In the genomic region with DNA sequence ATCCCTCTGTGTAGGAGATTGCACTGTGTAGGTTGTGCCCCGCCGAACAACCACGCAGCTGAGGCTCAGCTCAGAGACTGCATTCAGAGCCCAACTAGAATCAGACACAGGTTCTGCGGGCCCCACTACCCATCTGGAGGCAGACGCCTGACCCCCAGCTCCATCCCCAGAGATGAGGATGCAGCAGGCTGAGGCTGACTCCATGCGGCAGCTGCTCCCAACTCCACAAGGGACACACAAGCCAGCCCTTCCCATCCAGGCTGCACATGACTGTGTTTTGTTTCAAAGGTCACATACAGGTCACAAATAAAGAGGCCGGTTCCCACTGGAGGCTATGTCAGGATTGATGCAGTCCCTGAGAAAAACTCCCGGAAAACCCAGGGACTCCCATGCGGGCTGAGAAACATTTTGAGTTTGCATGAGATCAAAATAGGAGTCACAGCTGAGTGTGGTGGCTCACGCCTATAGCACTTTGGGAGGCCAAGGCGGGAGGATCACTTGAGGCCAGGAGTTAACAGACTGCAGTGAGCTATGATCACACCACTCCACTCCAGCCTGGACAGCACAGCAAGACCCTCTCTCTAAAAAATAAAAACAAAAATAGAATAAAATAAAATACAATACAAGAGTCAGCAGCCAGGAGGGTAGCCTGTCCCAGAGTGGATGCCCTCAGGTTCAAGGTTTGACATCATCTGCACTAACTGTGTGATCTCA, we compare ENCODE assay signal across 1 cellular context.
TF ChIP-seq lines count a peak whose summit lies in the region.

No MANE protein-coding gene starts in this region.

TF ChIP-seq in H1, 55 proteins besides CTCF, POLR2A, EP300 and RAD21:
- TF ChIP-seq SRF (IDR thresholded peaks at IDR 0.05; ENCODE audit: low read depth, low read length) (no peak), KDM5A (IDR thresholded peaks at IDR 0.05; ENCODE audit: low read length) (no peak), EZH2 (IDR thresholded peaks at IDR 0.05; ENCODE audit: low read depth, low read length, severe bottlenecking) (no peak), TAF1 (IDR thresholded peaks at IDR 0.05; ENCODE audit: low read depth, low read length) (no peak), CTBP2 (IDR thresholded peaks at IDR 0.05; ENCODE audit: borderline replicate concordance, insufficient read depth, insufficient read length, low read length) (no peak), CBX8 (IDR thresholded peaks at IDR 0.05; ENCODE audit: borderline replicate concordance, low read depth, low read length) (no peak)
- TF ChIP-seq, protein P1, sequence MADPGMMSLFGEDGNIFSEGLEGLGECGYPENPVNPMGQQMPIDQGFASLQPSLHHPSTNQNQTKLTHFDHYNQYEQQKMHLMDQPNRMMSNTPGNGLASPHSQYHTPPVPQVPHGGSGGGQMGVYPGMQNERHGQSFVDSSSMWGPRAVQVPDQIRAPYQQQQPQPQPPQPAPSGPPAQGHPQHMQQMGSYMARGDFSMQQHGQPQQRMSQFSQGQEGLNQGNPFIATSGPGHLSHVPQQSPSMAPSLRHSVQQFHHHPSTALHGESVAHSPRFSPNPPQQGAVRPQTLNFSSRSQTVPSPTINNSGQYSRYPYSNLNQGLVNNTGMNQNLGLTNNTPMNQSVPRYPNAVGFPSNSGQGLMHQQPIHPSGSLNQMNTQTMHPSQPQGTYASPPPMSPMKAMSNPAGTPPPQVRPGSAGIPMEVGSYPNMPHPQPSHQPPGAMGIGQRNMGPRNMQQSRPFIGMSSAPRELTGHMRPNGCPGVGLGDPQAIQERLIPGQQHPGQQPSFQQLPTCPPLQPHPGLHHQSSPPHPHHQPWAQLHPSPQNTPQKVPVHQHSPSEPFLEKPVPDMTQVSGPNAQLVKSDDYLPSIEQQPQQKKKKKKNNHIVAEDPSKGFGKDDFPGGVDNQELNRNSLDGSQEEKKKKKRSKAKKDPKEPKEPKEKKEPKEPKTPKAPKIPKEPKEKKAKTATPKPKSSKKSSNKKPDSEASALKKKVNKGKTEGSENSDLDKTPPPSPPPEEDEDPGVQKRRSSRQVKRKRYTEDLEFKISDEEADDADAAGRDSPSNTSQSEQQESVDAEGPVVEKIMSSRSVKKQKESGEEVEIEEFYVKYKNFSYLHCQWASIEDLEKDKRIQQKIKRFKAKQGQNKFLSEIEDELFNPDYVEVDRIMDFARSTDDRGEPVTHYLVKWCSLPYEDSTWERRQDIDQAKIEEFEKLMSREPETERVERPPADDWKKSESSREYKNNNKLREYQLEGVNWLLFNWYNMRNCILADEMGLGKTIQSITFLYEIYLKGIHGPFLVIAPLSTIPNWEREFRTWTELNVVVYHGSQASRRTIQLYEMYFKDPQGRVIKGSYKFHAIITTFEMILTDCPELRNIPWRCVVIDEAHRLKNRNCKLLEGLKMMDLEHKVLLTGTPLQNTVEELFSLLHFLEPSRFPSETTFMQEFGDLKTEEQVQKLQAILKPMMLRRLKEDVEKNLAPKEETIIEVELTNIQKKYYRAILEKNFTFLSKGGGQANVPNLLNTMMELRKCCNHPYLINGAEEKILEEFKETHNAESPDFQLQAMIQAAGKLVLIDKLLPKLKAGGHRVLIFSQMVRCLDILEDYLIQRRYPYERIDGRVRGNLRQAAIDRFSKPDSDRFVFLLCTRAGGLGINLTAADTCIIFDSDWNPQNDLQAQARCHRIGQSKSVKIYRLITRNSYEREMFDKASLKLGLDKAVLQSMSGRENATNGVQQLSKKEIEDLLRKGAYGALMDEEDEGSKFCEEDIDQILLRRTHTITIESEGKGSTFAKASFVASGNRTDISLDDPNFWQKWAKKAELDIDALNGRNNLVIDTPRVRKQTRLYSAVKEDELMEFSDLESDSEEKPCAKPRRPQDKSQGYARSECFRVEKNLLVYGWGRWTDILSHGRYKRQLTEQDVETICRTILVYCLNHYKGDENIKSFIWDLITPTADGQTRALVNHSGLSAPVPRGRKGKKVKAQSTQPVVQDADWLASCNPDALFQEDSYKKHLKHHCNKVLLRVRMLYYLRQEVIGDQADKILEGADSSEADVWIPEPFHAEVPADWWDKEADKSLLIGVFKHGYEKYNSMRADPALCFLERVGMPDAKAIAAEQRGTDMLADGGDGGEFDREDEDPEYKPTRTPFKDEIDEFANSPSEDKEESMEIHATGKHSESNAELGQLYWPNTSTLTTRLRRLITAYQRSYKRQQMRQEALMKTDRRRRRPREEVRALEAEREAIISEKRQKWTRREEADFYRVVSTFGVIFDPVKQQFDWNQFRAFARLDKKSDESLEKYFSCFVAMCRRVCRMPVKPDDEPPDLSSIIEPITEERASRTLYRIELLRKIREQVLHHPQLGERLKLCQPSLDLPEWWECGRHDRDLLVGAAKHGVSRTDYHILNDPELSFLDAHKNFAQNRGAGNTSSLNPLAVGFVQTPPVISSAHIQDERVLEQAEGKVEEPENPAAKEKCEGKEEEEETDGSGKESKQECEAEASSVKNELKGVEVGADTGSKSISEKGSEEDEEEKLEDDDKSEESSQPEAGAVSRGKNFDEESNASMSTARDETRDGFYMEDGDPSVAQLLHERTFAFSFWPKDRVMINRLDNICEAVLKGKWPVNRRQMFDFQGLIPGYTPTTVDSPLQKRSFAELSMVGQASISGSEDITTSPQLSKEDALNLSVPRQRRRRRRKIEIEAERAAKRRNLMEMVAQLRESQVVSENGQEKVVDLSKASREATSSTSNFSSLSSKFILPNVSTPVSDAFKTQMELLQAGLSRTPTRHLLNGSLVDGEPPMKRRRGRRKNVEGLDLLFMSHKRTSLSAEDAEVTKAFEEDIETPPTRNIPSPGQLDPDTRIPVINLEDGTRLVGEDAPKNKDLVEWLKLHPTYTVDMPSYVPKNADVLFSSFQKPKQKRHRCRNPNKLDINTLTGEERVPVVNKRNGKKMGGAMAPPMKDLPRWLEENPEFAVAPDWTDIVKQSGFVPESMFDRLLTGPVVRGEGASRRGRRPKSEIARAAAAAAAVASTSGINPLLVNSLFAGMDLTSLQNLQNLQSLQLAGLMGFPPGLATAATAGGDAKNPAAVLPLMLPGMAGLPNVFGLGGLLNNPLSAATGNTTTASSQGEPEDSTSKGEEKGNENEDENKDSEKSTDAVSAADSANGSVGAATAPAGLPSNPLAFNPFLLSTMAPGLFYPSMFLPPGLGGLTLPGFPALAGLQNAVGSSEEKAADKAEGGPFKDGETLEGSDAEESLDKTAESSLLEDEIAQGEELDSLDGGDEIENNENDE (IDR thresholded peaks at IDR 0.05; ENCODE audit: insufficient replicate concordance, low read length): no peak
